ENCODE assay signal across 1 cellular context in the genomic region with DNA sequence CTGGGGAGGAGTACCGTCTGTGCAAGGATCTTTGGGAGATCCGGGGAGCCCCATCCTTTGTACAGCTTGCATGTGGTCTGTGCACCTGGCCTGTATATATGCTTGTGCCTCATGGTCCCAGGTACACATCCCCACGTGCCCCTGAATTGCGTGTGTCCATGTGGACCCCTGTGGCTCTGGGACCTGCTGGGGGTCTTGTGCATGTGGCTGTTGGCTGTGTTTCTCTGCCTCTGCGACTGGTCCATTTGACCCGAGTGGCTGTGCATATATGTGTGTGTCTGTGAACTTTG.
TF ChIP-seq lines count a peak whose summit lies in the region.

No MANE protein-coding gene starts in this region.

TF ChIP-seq in WTC11, 78 proteins besides CTCF, POLR2A, EP300 and RAD21 (continued from another document):
- TF ChIP-seq, protein P1, sequence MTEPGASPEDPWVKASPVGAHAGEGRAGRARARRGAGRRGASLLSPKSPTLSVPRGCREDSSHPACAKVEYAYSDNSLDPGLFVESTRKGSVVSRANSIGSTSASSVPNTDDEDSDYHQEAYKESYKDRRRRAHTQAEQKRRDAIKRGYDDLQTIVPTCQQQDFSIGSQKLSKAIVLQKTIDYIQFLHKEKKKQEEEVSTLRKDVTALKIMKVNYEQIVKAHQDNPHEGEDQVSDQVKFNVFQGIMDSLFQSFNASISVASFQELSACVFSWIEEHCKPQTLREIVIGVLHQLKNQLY (CRISPR knock-in tag; IDR thresholded peaks at IDR 0.05) = no peak
- TF ChIP-seq, protein P2, sequence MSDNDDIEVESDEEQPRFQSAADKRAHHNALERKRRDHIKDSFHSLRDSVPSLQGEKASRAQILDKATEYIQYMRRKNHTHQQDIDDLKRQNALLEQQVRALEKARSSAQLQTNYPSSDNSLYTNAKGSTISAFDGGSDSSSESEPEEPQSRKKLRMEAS (CRISPR knock-in tag; IDR thresholded peaks at IDR 0.05) = no peak
- TF ChIP-seq ZNF138 (CRISPR knock-in tag; conservative IDR thresholded peaks at IDR 0.05) (no peak), ELF4 (CRISPR knock-in tag; IDR thresholded peaks at IDR 0.05; ENCODE audit: low read depth) (no peak), RORB (CRISPR knock-in tag; IDR thresholded peaks at IDR 0.05) (no peak), CREM (CRISPR knock-in tag; IDR thresholded peaks at IDR 0.05) (no peak)
- TF ChIP-seq, protein P3, sequence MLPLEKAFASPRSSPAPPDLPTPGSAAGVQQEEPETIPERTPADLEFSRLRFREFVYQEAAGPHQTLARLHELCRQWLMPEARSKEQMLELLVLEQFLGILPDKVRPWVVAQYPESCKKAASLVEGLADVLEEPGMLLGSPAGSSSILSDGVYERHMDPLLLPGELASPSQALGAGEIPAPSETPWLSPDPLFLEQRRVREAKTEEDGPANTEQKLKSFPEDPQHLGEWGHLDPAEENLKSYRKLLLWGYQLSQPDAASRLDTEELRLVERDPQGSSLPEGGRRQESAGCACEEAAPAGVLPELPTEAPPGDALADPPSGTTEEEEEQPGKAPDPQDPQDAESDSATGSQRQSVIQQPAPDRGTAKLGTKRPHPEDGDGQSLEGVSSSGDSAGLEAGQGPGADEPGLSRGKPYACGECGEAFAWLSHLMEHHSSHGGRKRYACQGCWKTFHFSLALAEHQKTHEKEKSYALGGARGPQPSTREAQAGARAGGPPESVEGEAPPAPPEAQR (CRISPR knock-in tag; IDR thresholded peaks at IDR 0.05) = no peak
- TF ChIP-seq, protein P4, sequence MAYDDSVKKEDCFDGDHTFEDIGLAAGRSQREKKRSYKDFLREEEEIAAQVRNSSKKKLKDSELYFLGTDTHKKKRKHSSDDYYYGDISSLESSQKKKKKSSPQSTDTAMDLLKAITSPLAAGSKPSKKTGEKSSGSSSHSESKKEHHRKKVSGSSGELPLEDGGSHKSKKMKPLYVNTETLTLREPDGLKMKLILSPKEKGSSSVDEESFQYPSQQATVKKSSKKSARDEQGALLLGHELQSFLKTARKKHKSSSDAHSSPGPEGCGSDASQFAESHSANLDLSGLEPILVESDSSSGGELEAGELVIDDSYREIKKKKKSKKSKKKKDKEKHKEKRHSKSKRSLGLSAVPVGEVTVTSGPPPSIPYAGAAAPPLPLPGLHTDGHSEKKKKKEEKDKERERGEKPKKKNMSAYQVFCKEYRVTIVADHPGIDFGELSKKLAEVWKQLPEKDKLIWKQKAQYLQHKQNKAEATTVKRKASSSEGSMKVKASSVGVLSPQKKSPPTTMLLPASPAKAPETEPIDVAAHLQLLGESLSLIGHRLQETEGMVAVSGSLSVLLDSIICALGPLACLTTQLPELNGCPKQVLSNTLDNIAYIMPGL (CRISPR knock-in tag; IDR thresholded peaks at IDR 0.05) = no peak
